27 cellular contexts compared by ENCODE assay signal in the genomic region with DNA sequence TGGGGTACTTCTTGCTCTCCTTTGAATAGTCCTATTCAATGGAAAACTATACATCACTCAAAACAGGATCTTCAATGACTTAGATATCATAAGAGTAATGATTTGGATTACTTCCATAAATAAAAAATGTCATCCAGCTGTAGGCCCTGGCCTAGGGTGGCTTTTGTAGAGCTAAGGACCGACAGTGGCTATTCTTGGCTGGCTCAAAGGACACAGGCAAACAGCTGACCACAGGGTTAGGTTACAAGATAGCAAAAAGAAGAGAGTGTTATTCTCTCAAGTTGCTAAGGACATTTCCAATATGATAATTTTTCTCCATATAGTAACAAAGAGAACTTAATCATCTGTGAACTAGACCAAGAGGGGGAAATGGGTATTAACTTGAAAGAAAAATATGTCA.
"Had no signal": no experiment of that assay in that cellular context is flagged by ENCODE, and none has a peak within 500 bp of the region (broad histone marks: within the 10 kb centered on the region; RNA-seq: fewer than 3 reads in every experiment).

No MANE protein-coding gene starts in this region.

- H3K9me3 ChIP-seq: ascending aorta had no signal

- DNase-seq: activated B cell treated with CpG ODN at 0.5 μM for 24 hours; activated CD4-positive, alpha-beta memory T cell treated with anti-CD3 and anti-CD28 coated beads, Interleukin-2, amount 10 ng/mL, durations not matched to agents 7 days and 5 days; activated CD4-positive, alpha-beta T cell treated with anti-CD3 and anti-CD28 coated beads for 48 hours; activated CD4-positive, alpha-beta T cell treated with anti-CD3 and anti-CD28 coated beads, Interleukin-2, amount 10 ng/mL, durations not matched to agents 7 days and 5 days; activated CD4-positive, alpha-beta T cell treated with anti-CD3 and anti-CD28 coated beads, Interleukin-2, amount 50 U/mL, for 48 hours; activated CD4-positive, CD25-positive, alpha-beta regulatory T cell treated with anti-CD3 and anti-CD28 coated beads, Interleukin-2, amount 50 U/mL, for 72 hours; activated CD8-positive, alpha-beta memory T cell treated with anti-CD3 and anti-CD28 coated beads for 24 hours; activated CD8-positive, alpha-beta memory T cell treated with anti-CD3 and anti-CD28 coated beads, Interleukin-2, amount 10 ng/mL, durations not matched to agents 7 days and 5 days; activated CD8-positive, alpha-beta memory T cell treated with anti-CD3 and anti-CD28 coated beads, Interleukin-2, amount 50 U/mL, for 48 hours; activated CD8-positive, alpha-beta T cell treated with anti-CD3 and anti-CD28 coated beads, Interleukin-2, amount 10 ng/mL, durations not matched to agents 7 days and 5 days; activated effector memory CD4-positive, alpha-beta T cell treated with Interleukin-2 at 50 U/mL for 16 hours; activated gamma-delta T cell; activated naive CD4-positive, alpha-beta T cell treated with anti-CD3 and anti-CD28 coated beads, Interleukin-2, amount 10 ng/mL, durations not matched to agents 7 days and 5 days; activated naive CD4-positive, alpha-beta T cell treated with Interleukin-2 at 50 U/mL for 16 hours; activated naive CD8-positive, alpha-beta T cell treated with anti-CD3 and anti-CD28 coated beads, Interleukin-2, amount 10 ng/mL, durations not matched to agents 7 days and 5 days; activated naive CD8-positive, alpha-beta T cell treated with anti-CD3 and anti-CD28 coated beads, Interleukin-2, amount 50 U/mL, for 24 hours; activated T-cell treated with anti-CD3 and anti-CD28 coated beads, Interleukin-2, amount 50 U/mL, for 24 hours; activated T-cell treated with anti-CD3 and anti-CD28 coated beads, Interleukin-2, amount 50 U/mL, for 48 hours; amygdala; anterior cingulate cortex; central memory CD4-positive, alpha-beta T cell; T-helper 1 cell; T-helper 2 cell; T-helper 9 cell had no signal

- H3K36me3 ChIP-seq: ascending aorta, cardiac muscle cell had no signal

- H3K27me3 ChIP-seq: ascending aorta, cardiac muscle cell had no signal

- H3K27ac ChIP-seq: ascending aorta, cardiac muscle cell, VCaP had no signal

- H3K4me3 ChIP-seq: ascending aorta, cardiac muscle cell had no signal

- ATAC-seq: activated CD8-positive, alpha-beta memory T cell treated with anti-CD3 and anti-CD28 coated beads, Interleukin-2, amount 10 ng/mL, durations not matched to agents 7 days and 5 days; activated CD8-positive, alpha-beta T cell treated with anti-CD3 and anti-CD28 coated beads, Interleukin-2, amount 10 ng/mL, durations not matched to agents 7 days and 5 days; activated naive CD8-positive, alpha-beta T cell treated with anti-CD3 and anti-CD28 coated beads, Interleukin-2, amount 50 U/mL, for 24 hours had no signal
